Comparison of ENCODE assay signal across 7 cellular contexts in the genomic region with DNA sequence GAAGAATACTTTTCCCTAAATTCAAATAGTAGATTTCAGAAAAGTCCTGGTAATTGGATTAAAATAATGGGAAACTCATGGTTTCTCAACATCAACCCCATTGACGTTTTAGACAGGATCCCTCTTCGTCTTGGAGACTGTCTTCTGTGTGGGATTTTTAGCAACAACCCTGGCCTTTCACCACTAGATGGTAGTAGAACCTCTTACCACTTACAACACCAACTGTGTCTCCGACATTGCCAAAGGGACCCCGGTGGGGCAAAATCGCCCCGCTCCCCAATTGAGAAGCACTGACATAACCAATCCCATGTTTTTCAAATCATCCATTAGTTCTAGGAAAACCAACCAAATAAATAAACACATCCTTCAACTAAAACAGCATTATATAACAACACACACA. TPM values are rescaled to one million over a fixed set of nuclear protein-coding genes. Genes with fewer than 3 reads are reported as not detected.
DNase-seq lines count a peak whose midpoint lies in the region; ATAC-seq and TF ChIP-seq lines count a peak whose summit lies in the region.

No MANE protein-coding gene starts in this region.

- H2AFZ ChIP-seq in GM23338, result no peak overlapping the region

- H3K9me2 ChIP-seq in GM23338 (ENCODE audit: insufficient read depth), result no peaks in the 10 kb centered on the region

- H3K27ac ChIP-seq in GM23338 (ENCODE audit: low read depth) (no peak overlapping the region), tibial artery (no peak overlapping the region)

- H3K27me3 Mint-ChIP-seq in GM23338 (ENCODE audit: insufficient read depth, low read depth, poor library complexity), result no peaks in the 10 kb centered on the region

- no peaks in the 10 kb centered on the region for H4K20me1 ChIP-seq in GM23338 (replicated peaks; ENCODE audit: insufficient read depth)

- no peaks in the 10 kb centered on the region for H3K79me2 ChIP-seq in GM23338 (replicated peaks; ENCODE audit: insufficient read depth)

- H3K4me1 Mint-ChIP-seq in GM23338, result no peaks in the 10 kb centered on the region; the same call in 2 of the 3 replicates

- H3K4me3 Mint-ChIP-seq in GM23338, result no peak overlapping the region

- no peak overlapping the region for H3K4me3 ChIP-seq in GM23338
- no peak overlapping the region for H3K4me3 ChIP-seq in foreskin fibroblast (ENCODE audit: low read depth in 1 of 2, low read length in 2 of 2)
- H3K4me3 ChIP-seq in tibial artery, result no peak overlapping the region

- no peaks in the 10 kb centered on the region for H3K27me3 ChIP-seq in GM23338 (ENCODE audit: insufficient read depth)
- no peaks in the 10 kb centered on the region for H3K27me3 ChIP-seq in tibial artery

- no peaks in the 10 kb centered on the region for H3K9me3 Mint-ChIP-seq in GM23338

- H3K4me1 ChIP-seq in GM23338 (ENCODE audit: insufficient read depth), result no peaks in the 10 kb centered on the region
- no peaks in the 10 kb centered on the region for H3K4me1 ChIP-seq in tibial artery

- H3K36me3 ChIP-seq in GM23338 (ENCODE audit: insufficient read depth), result no peaks in the 10 kb centered on the region
- no peaks in the 10 kb centered on the region for H3K36me3 ChIP-seq in tibial artery

- no peak overlapping the region for H3K27ac Mint-ChIP-seq in GM23338

- no peaks in the 10 kb centered on the region for H3F3A ChIP-seq in GM23338 (replicated peaks; ENCODE audit: low read depth)

- no peaks in the 10 kb centered on the region for H3K36me3 Mint-ChIP-seq in GM23338 (ENCODE audit: low read depth)

- intact Hi-C loops in tibial artery (cut with DNase I; ENCODE audit: low total_unique reads), result loop anchor here (10.0 kb wide), 1 partner anchor 966 kb away; no protein-coding TSS in a partner anchor

- no peaks in the 10 kb centered on the region for H3K9me3 ChIP-seq in tibial artery

- TF ChIP-seq CTCF in GM23338 (conservative IDR thresholded peaks at IDR 0.05; ENCODE audit: low read depth in 2 of 2) (peak; percentile 48 to 70), foreskin fibroblast (IDR thresholded peaks at IDR 0.05; ENCODE audit: low read depth, low read length) (peak; percentile 48), tibial artery (IDR thresholded peaks at IDR 0.05) (peak; percentile 28 to 42)

- DNase-seq in EL (peak; percentile 28), GM23338 (ENCODE audit: low spot score) (peak; percentile 59), RKO (ENCODE audit: low spot score) (peak; percentile 53), foreskin fibroblast (peak in 1 of 2 donors; percentile 65), tibial artery (no peak), GF-D8 (lab: John Stamatoyannopoulos, UW) (no peak), NCI-H128 (lab: John Stamatoyannopoulos, UW; ENCODE audit: unreplicated experiment) (no peak)

- ATAC-seq in GM23338, result peak; percentile 69

- H3K4me2 ChIP-seq in GM23338, result no peak overlapping the region

TF ChIP-seq in GM23338, 12 proteins besides CTCF, POLR2A, EP300 and RAD21 (continues in another document):
- TF ChIP-seq NANOG (IDR thresholded peaks at IDR 0.05; ENCODE audit: borderline replicate concordance) (no peak), POLR2AphosphoS5 (IDR thresholded peaks at IDR 0.05; ENCODE audit: low read depth) (no peak), CREB1 (CRISPR knock-in tag; IDR thresholded peaks at IDR 0.05; ENCODE audit: low read depth) (no peak), JUNB (IDR thresholded peaks at IDR 0.05; ENCODE audit: unreplicated experiment) (no peak), STAT1 (IDR thresholded peaks at IDR 0.05; ENCODE audit: unreplicated experiment) (no peak)
- TF ChIP-seq, protein P1, sequence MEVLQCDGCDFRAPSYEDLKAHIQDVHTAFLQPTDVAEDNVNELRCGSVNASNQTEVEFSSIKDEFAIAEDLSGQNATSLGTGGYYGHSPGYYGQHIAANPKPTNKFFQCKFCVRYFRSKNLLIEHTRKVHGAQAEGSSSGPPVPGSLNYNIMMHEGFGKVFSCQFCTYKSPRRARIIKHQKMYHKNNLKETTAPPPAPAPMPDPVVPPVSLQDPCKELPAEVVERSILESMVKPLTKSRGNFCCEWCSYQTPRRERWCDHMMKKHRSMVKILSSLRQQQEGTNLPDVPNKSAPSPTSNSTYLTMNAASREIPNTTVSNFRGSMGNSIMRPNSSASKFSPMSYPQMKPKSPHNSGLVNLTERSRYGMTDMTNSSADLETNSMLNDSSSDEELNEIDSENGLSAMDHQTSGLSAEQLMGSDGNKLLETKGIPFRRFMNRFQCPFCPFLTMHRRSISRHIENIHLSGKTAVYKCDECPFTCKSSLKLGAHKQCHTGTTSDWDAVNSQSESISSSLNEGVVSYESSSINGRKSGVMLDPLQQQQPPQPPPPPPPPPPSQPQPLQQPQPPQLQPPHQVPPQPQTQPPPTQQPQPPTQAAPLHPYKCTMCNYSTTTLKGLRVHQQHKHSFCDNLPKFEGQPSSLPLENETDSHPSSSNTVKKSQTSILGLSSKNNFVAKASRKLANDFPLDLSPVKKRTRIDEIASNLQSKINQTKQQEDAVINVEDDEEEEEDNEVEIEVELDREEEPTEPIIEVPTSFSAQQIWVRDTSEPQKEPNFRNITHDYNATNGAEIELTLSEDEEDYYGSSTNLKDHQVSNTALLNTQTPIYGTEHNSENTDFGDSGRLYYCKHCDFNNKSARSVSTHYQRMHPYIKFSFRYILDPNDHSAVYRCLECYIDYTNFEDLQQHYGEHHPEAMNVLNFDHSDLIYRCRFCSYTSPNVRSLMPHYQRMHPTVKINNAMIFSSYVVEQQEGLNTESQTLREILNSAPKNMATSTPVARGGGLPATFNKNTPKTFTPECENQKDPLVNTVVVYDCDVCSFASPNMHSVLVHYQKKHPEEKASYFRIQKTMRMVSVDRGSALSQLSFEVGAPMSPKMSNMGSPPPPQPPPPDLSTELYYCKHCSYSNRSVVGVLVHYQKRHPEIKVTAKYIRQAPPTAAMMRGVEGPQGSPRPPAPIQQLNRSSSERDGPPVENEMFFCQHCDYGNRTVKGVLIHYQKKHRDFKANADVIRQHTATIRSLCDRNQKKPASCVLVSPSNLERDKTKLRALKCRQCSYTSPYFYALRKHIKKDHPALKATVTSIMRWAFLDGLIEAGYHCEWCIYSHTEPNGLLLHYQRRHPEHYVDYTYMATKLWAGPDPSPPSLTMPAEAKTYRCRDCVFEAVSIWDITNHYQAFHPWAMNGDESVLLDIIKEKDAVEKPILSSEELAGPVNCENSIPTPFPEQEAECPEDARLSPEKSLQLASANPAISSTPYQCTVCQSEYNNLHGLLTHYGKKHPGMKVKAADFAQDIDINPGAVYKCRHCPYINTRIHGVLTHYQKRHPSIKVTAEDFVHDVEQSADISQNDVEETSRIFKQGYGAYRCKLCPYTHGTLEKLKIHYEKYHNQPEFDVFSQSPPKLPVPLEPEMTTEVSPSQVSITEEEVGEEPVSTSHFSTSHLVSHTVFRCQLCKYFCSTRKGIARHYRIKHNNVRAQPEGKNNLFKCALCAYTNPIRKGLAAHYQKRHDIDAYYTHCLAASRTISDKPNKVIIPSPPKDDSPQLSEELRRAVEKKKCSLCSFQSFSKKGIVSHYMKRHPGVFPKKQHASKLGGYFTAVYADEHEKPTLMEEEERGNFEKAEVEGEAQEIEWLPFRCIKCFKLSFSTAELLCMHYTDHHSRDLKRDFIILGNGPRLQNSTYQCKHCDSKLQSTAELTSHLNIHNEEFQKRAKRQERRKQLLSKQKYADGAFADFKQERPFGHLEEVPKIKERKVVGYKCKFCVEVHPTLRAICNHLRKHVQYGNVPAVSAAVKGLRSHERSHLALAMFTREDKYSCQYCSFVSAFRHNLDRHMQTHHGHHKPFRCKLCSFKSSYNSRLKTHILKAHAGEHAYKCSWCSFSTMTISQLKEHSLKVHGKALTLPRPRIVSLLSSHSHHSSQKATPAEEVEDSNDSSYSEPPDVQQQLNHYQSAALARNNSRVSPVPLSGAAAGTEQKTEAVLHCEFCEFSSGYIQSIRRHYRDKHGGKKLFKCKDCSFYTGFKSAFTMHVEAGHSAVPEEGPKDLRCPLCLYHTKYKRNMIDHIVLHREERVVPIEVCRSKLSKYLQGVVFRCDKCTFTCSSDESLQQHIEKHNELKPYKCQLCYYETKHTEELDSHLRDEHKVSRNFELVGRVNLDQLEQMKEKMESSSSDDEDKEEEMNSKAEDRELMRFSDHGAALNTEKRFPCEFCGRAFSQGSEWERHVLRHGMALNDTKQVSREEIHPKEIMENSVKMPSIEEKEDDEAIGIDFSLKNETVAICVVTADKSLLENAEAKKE (CRISPR knock-in tag; IDR thresholded peaks at IDR 0.05), result no peak
- TF ChIP-seq, protein P2, sequence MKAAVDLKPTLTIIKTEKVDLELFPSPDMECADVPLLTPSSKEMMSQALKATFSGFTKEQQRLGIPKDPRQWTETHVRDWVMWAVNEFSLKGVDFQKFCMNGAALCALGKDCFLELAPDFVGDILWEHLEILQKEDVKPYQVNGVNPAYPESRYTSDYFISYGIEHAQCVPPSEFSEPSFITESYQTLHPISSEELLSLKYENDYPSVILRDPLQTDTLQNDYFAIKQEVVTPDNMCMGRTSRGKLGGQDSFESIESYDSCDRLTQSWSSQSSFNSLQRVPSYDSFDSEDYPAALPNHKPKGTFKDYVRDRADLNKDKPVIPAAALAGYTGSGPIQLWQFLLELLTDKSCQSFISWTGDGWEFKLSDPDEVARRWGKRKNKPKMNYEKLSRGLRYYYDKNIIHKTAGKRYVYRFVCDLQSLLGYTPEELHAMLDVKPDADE (IDR thresholded peaks at IDR 0.05), result no peak

RNA-seq across cellular contexts. Expression of gene ANOS1, which starts 16.9 kb away (rescaled TPM):
- 65.7 and 68.5 TPM in 2 replicates for total RNA-seq in GM23338 (2014; rRNA removed; shearing (Covaris generic))
- polyA plus RNA-seq in GM23338 (2016; fragmentation: Nextera tagmentation; extraction: Ambion mirVana), result 20.8 and 21.8 TPM in 2 replicates

RNA-seq across cellular contexts. Expression of gene FAM9A, which starts 52.3 kb away (rescaled TPM):
- total RNA-seq in GM23338 (2014; rRNA removed; shearing (Covaris generic)), result not detected in 2 replicates
- not detected in 2 replicates for polyA plus RNA-seq in GM23338 (2016; fragmentation: Nextera tagmentation; extraction: Ambion mirVana)

Comparison
In these comparisons a context has a peak if more than half of its experiments do, and no peak if none do; other contexts are left out.
1. DNase-seq: peak in EL (single experiment), GM23338 (single experiment) and RKO (single experiment); none in tibial artery (0 of 2), GF-D8 (single experiment) and NCI-H128 (single experiment).
2. Peak in every context shown above with its lines, with median percentiles within 50 percentile points of each other: CTCF ChIP-seq.